In genomic region chr12:94262228-94263010, GRCh38 we compare ENCODE assay signal across 8 cellular contexts.
DNase-seq lines count a peak whose midpoint lies in the region; ATAC-seq and TF ChIP-seq lines count a peak whose summit lies in the region.

No MANE protein-coding gene starts in this region.

- H3K36me3 ChIP-seq in MG63 (no peaks in the 10 kb centered on the region), brain microvascular endothelial cell (replicated peaks) (no peaks in the 10 kb centered on the region)

- H3K4me3 ChIP-seq in MG63 (peak overlapping the region; percentile 54), brain microvascular endothelial cell (ENCODE audit: low read depth, low read length) (peak overlapping the region; percentile 52)

- in situ Hi-C loops in brain microvascular endothelial cell (cut with HindIII; ENCODE audit: low pct_ligation_motif_present, low sequenced_read_pairs): no loop called here

- DNase-seq in DMS79 treated with DMSO at 0.1 percent for 48 hours (lab: John Stamatoyannopoulos, UW): peak; percentile 97
- peak; percentile 91 for DNase-seq in MG63
- peak; percentile 19 for DNase-seq in UCSD-AML1 (lab: John Stamatoyannopoulos, UW; ENCODE audit: unreplicated experiment)
- peak; percentile 91 for DNase-seq in brain microvascular endothelial cell
- peak; percentile 84 for DNase-seq in kidney tubule cell (ENCODE audit: low spot score)
- DNase-seq in stimulated activated CD4-positive, alpha-beta T cell treated with anti-CD3 and anti-CD28 coated beads, Interleukin-1b, Interleukin-23, amount 100 ng/mL, for 24 hours (ENCODE audit: low read depth in 4 of 4, low spot score in 1 of 4): peak; percentile 21 to 66 (median 47)
- no peak for DNase-seq in NCI-H82 (lab: John Stamatoyannopoulos, UW)

- H3K9me3 ChIP-seq in MG63: no peaks in the 10 kb centered on the region; the same call in 1 of the 2 replicates

- H3K27ac ChIP-seq in brain microvascular endothelial cell: peak overlapping the region; percentile 33

- peak; percentile 56 for ATAC-seq in GM21786 (IDR thresholded peaks at IDR 0.05; ENCODE audit: unreplicated experiment)

- H3K27me3 ChIP-seq in MG63 (no peaks in the 10 kb centered on the region), brain microvascular endothelial cell (replicated peaks) (no peaks in the 10 kb centered on the region)

- TF ChIP-seq CTCF in brain microvascular endothelial cell (IDR thresholded peaks at IDR 0.05; ENCODE audit: low read depth, low read length, missing control alignments): no peak
